In genomic region chr14:104735830-104736642, GRCh38 we compare ENCODE assay signal across 9 cellular contexts. TPM values are rescaled to one million over a fixed set of nuclear protein-coding genes. Genes with fewer than 3 reads are reported as not detected.
DNase-seq lines count a peak whose midpoint lies in the region; ATAC-seq, FAIRE-seq and TF ChIP-seq lines count a peak whose summit lies in the region.
"Had no signal": no experiment of that assay in that cellular context is flagged by ENCODE, and none has a peak within 500 bp of the region (broad histone marks: within the 10 kb centered on the region; RNA-seq: fewer than 3 reads in every experiment).

No MANE protein-coding gene starts in this region.

- H3K18ac ChIP-seq in mesendoderm (ENCODE audit: low read length), result no peak overlapping the region

- H3K9ac ChIP-seq in adipocyte (ENCODE audit: low read length), result peak overlapping the region; percentile 60
- H3K9ac ChIP-seq in mesendoderm (ENCODE audit: low read length), result no peak overlapping the region

- no peak overlapping the region for H3K4me3 Mint-ChIP-seq in osteocyte (ENCODE audit: unreplicated experiment)

- WGBS in mesendoderm (ENCODE audit: extremely low coverage, insufficient coverage, low lambda C conversion rate), result no CpG with 5 or more reads among the region's 26 CpGs

- no peak overlapping the region for H2BK120ac ChIP-seq in mesendoderm (ENCODE audit: low read depth, low read length)

- H3K79me1 ChIP-seq in mesendoderm (ENCODE audit: low read length), result no peaks in the 10 kb centered on the region

- DNase-seq in AG08396 (ENCODE audit: low spot score) (peak; percentile 86), adipocyte (ENCODE audit: low read depth) (peak; percentile 91), frontal cortex (ENCODE audit: low spot score in 2 of 2) (peak; percentile 75 to 84), osteocyte (ENCODE audit: extremely low spot score, unreplicated experiment) (peak; percentile 89), mesendoderm (no peak)
- no peak for DNase-seq in stimulated activated CD4-positive, alpha-beta T cell treated with anti-CD3 and anti-CD28 coated beads, Interleukin-4, amount 100 ng/mL, for 4 hours

- no peak overlapping the region for H4K8ac ChIP-seq in mesendoderm (ENCODE audit: low read depth, low read length)

- H3K4me3 ChIP-seq in adipocyte (ENCODE audit: low read length), result no peak overlapping the region
- H3K4me3 ChIP-seq in mesendoderm (ENCODE audit: low read length), result no peak overlapping the region

- H3K56ac ChIP-seq in mesendoderm (ENCODE audit: low read length), result no peak overlapping the region

- no peak overlapping the region for H2AK5ac ChIP-seq in mesendoderm (ENCODE audit: low read length)

- no peak overlapping the region for H3K23ac ChIP-seq in mesendoderm (ENCODE audit: low read length)

- FAIRE-seq in frontal cortex (lab: Jason Lieb, UNC), result no peak

- no peaks in the 10 kb centered on the region for H3K79me2 ChIP-seq in mesendoderm (ENCODE audit: control insufficient read depth, insufficient read depth, low read length)

- H3K27ac Mint-ChIP-seq in osteocyte (ENCODE audit: unreplicated experiment), result peak overlapping the region; percentile 80

- H3K27ac ChIP-seq in mesendoderm (ENCODE audit: low read depth, low read length), result no peak overlapping the region
- H3K27ac ChIP-seq: VCaP had no signal

- H3K36me3 Mint-ChIP-seq in osteocyte (ENCODE audit: unreplicated experiment), result no peaks in the 10 kb centered on the region

- no peak overlapping the region for H2BK5ac ChIP-seq in mesendoderm (ENCODE audit: low read length)

- no peaks in the 10 kb centered on the region for H3K27me3 Mint-ChIP-seq in osteocyte (ENCODE audit: unreplicated experiment)

- H3K4ac ChIP-seq in mesendoderm (ENCODE audit: low read depth, low read length), result no peak overlapping the region

- no peak for TF ChIP-seq CTCF in osteocyte (IDR thresholded peaks at IDR 0.05)

- H3K4me2 ChIP-seq in mesendoderm (ENCODE audit: low read length), result no peak overlapping the region

- H3K36me3 ChIP-seq in adipocyte (ENCODE audit: control insufficient read depth, insufficient read depth, low read length, severe bottlenecking), result no peaks in the 10 kb centered on the region
- no peaks in the 10 kb centered on the region for H3K36me3 ChIP-seq in mesendoderm (ENCODE audit: control insufficient read depth, insufficient read depth, low read length)

- H4K5ac ChIP-seq in mesendoderm (ENCODE audit: low read length), result no peak overlapping the region

- H3K4me1 ChIP-seq in adipocyte (ENCODE audit: control insufficient read depth, insufficient read depth, low read length) (peaks cover 17% of the 10 kb centered on the region), mesendoderm (ENCODE audit: control insufficient read depth, low read depth, low read length) (no peaks in the 10 kb centered on the region)

- H3K27me3 ChIP-seq in adipocyte (replicated peaks; ENCODE audit: control insufficient read depth, insufficient read depth, low read length) (no peaks in the 10 kb centered on the region), mesendoderm (ENCODE audit: insufficient read depth, low read length, poor library complexity) (no peaks in the 10 kb centered on the region)

- H2BK15ac ChIP-seq in mesendoderm (replicated peaks; ENCODE audit: low read depth), result no peak overlapping the region

- ATAC-seq in GM21576 (IDR thresholded peaks at IDR 0.05; ENCODE audit: unreplicated experiment) (no peak), HG03175 (IDR thresholded peaks at IDR 0.05; ENCODE audit: unreplicated experiment) (no peak)

- no peaks in the 10 kb centered on the region for H3K9me3 ChIP-seq in adipocyte (ENCODE audit: control insufficient read depth, low read length)

- no peaks in the 10 kb centered on the region for H3K9me3 Mint-ChIP-seq in osteocyte (ENCODE audit: unreplicated experiment)

- H3K4me1 Mint-ChIP-seq in osteocyte (ENCODE audit: unreplicated experiment), result peaks cover 23% of the 10 kb centered on the region

RNA-seq across cellular contexts. Expression of gene ADSS1, which starts 12.0 kb away (rescaled TPM):
- total RNA-seq in frontal cortex (1.6 TPM), osteocyte (3.7 and 4.5 TPM in 2 replicates)
- 2.0 TPM for polyA plus RNA-seq in mesendoderm (2013, experiment 1 of 2)
- polyA plus RNA-seq in mesendoderm (2013, experiment 2 of 2), result 2.1 TPM

RNA-seq across cellular contexts. Expression of gene SIVA1, which starts 16.9 kb away (rescaled TPM):
- 20.4 TPM for total RNA-seq in frontal cortex
- 50.1 and 52.3 TPM in 2 replicates for total RNA-seq in osteocyte
- polyA plus RNA-seq in mesendoderm (2013, experiment 1 of 2), result 151 TPM
- polyA plus RNA-seq in mesendoderm (2013, experiment 2 of 2), result 147 TPM

RNA-seq across cellular contexts. Expression of gene INF2, which starts 46.6 kb away (rescaled TPM):
- total RNA-seq in frontal cortex (5.3 TPM), osteocyte (124 and 130 TPM in 2 replicates)
- polyA plus RNA-seq in mesendoderm (2013, experiment 1 of 2), result 34.4 TPM
- 34.6 TPM for polyA plus RNA-seq in mesendoderm (2013, experiment 2 of 2)

RNA-seq across cellular contexts. Expression of gene AKT1, which starts 59.5 kb away (rescaled TPM):
- total RNA-seq in frontal cortex, result 130 TPM
- total RNA-seq in osteocyte, result 157 and 160 TPM in 2 replicates
- polyA plus RNA-seq in mesendoderm (2013, experiment 1 of 2), result 32.4 TPM
- polyA plus RNA-seq in mesendoderm (2013, experiment 2 of 2), result 32.3 TPM

Comparison
In these comparisons a context has a peak if more than half of its experiments do, and no peak if none do; other contexts are left out.
1. DNase-seq: peak in AG08396 (single experiment), adipocyte (single experiment), frontal cortex (2 of 2) and osteocyte (single experiment); none in mesendoderm (single experiment) and stimulated activated CD4-positive, alpha-beta T cell treated with anti-CD3 and anti-CD28 coated beads, Interleukin-4, amount 100 ng/mL, for 4 hours (0 of 2).
2. RNA of gene INF2, which starts 46.6 kb away (total RNA-seq): 124 to 130 TPM in osteocyte; 5.3 TPM in frontal cortex (single experiment); every median in the first group is over 10 times any median in the second.